17 cellular contexts compared by ENCODE assay signal in the genomic region with DNA sequence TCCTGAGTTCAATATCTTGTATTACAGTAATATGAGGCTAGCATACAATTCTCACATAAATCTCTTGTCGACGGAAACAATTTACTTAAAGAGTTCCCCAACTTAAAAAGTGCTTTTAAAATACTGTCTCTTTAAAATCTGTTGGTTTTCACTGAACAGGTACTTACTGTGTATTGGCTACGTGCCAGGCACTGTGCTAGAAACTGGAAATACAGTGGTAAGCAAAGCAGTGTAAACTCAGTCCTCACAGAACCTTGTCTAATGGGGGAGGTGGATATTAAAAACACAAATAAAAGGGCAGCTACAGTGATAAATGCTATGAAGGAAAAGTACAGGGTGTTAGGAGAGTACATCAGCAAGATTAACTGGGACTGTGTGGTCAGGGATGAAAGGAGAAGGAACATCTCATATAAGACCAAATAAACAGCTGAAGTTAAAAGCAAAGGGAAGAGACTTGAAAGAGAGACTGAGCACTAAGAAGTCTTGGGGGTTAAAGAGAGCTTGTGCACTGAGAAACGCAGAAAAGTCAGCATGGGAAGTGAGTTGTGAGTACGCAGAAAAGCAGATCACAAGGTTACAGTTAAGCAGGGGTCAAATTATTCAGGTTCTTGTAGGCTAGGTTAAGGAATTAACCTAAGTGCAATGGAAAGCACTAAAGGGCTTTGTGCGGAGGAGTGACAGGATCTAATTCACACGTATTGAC. TPM values are rescaled to one million over a fixed set of nuclear protein-coding genes. Genes with fewer than 3 reads are reported as not detected.
DNase-seq lines count a peak whose midpoint lies in the region; ATAC-seq and TF ChIP-seq lines count a peak whose summit lies in the region.
"Had no signal": no experiment of that assay in that cellular context is flagged by ENCODE, and none has a peak within 500 bp of the region (broad histone marks: within the 10 kb centered on the region; RNA-seq: fewer than 3 reads in every experiment).

No MANE protein-coding gene starts in this region.

- no peaks in the 10 kb centered on the region for H3K27me3 ChIP-seq in body of pancreas
- H3K27me3 ChIP-seq: dorsolateral prefrontal cortex had no signal

- no peak overlapping the region for H3K4me3 ChIP-seq in body of pancreas
- H3K4me3 ChIP-seq: dorsolateral prefrontal cortex had no signal

- peaks cover 18 to 41% of the 10 kb centered on the region in 2 donors for H3K36me3 Mint-ChIP-seq in stimulated activated naive B cell treated with anti-CD40 and anti-IgM and Interleukin-4, amounts not matched to agents 10 μg/mL and 1 μg/mL and 100 μg/mL, for 72 hours

- H3K27ac ChIP-seq in body of pancreas = no peak overlapping the region
- H3K27ac ChIP-seq: dorsolateral prefrontal cortex had no signal

- peak overlapping the region in 1 of 2 donors; percentile 3 for H3K4me3 Mint-ChIP-seq in stimulated activated naive B cell treated with anti-CD40 and anti-IgM and Interleukin-4, amounts not matched to agents 10 μg/mL and 1 μg/mL and 100 μg/mL, for 72 hours
- H3K4me3 Mint-ChIP-seq: CD4-positive, alpha-beta T cell had no signal

- peaks cover 28 to 51% of the 10 kb centered on the region in 2 donors for H3K4me1 Mint-ChIP-seq in stimulated activated naive B cell treated with anti-CD40 and anti-IgM and Interleukin-4, amounts not matched to agents 10 μg/mL and 1 μg/mL and 100 μg/mL, for 72 hours

- no peak for ATAC-seq in body of pancreas
- peak; percentile 48 to 50 for ATAC-seq in stimulated activated naive B cell treated with anti-CD40 and anti-IgM and Interleukin-4, amounts not matched to agents 10 μg/mL and 1 μg/mL and 100 μg/mL, for 72 hours (replicated peaks)
- ATAC-seq: naive thymus-derived CD8-positive, alpha-beta T cell; SK-N-SH treated with all-trans-retinoic acid at 6 μM for 48 hours had no signal

- TF ChIP-seq POLR2A in body of pancreas (IDR thresholded peaks at IDR 0.05) = no peak

- peak overlapping the region; percentile 38 for H3K27ac Mint-ChIP-seq in stimulated activated naive B cell treated with anti-CD40 and anti-IgM and Interleukin-4, amounts not matched to agents 10 μg/mL and 1 μg/mL and 100 μg/mL, for 72 hours
- H3K27ac Mint-ChIP-seq: CD4-positive, alpha-beta T cell had no signal

- WGBS in body of pancreas, 2 donors = 82 to 90% methylated on average over 7 of the region's 7 CpGs

- no peaks in the 10 kb centered on the region for H3K9me3 Mint-ChIP-seq in stimulated activated naive B cell treated with anti-CD40 and anti-IgM and Interleukin-4, amounts not matched to agents 10 μg/mL and 1 μg/mL and 100 μg/mL, for 72 hours
- H3K9me3 Mint-ChIP-seq: CD4-positive, alpha-beta T cell; naive thymus-derived CD8-positive, alpha-beta T cell had no signal

- no peaks in the 10 kb centered on the region for H3K27me3 Mint-ChIP-seq in stimulated activated naive B cell treated with anti-CD40 and anti-IgM and Interleukin-4, amounts not matched to agents 10 μg/mL and 1 μg/mL and 100 μg/mL, for 72 hours
- H3K27me3 Mint-ChIP-seq: CD4-positive, alpha-beta T cell; naive thymus-derived CD8-positive, alpha-beta T cell had no signal

- peaks cover 0 to 5% of the 10 kb centered on the region in 2 donors for H3K36me3 ChIP-seq in body of pancreas (replicated peaks in 1 of 2; ENCODE audit: insufficient read depth in 1 of 2, low read depth in 2 of 2)

- DNase-seq in NCI-H1417 (lab: John Stamatoyannopoulos, UW) (peak in 2 of 3 experiments; percentile 14 to 41), NCI-H1417 treated with DMSO at 0.1 percent for 48 hours (lab: John Stamatoyannopoulos, UW) (no peak), NAMALWA (ENCODE audit: low spot score) (peak; percentile 54), body of pancreas (peak; percentile 14 to 52 (median 42)), anterior cingulate cortex (lab: John Stamatoyannopoulos, UW) (no peak), islet precursor cell (no peak), retina (no peak)
- DNase-seq in stimulated activated naive B cell treated with anti-CD40 and anti-IgM and Interleukin-4, amounts not matched to agents 10 μg/mL and 1 μg/mL and 100 μg/mL, for 72 hours = no peak
- DNase-seq: 8988T; activated CD8-positive, alpha-beta memory T cell treated with anti-CD3 and anti-CD28 coated beads for 24 hours; CD4-positive, alpha-beta T cell; dorsolateral prefrontal cortex; naive thymus-derived CD8-positive, alpha-beta T cell; NCI-H1105 treated with DMSO at 0.1 percent for 48 hours; stimulated activated CD4-positive, alpha-beta T cell treated with anti-CD3 and anti-CD28 coated beads, Interleukin-2, amount 100 ng/mL, for 24 hours; trophoblast cell had no signal

- no peaks in the 10 kb centered on the region for H3K9me3 ChIP-seq in body of pancreas

- no peaks in the 10 kb centered on the region for H3K4me1 ChIP-seq in body of pancreas

- no peak for TF ChIP-seq CTCF in body of pancreas (IDR thresholded peaks at IDR 0.05)

- intact Hi-C loops in body of pancreas (cut with DNase I) = no loop called here

RNA-seq across cellular contexts. Expression of a gene that starts 52.5 kb away (rescaled TPM):
- total RNA-seq in body of pancreas = 10 to 100 TPM; 34.9 to 38.9 TPM

Comparison
In these comparisons a context has a peak if more than half of its experiments do, and no peak if none do; other contexts are left out.
1. DNase-seq: peak in NCI-H1417 (2 of 3), NAMALWA (single experiment) and body of pancreas (4 of 4); none in NCI-H1417 treated with DMSO at 0.1 percent for 48 hours (single experiment), stimulated activated naive B cell treated with anti-CD40 and anti-IgM and Interleukin-4, amounts not matched to agents 10 μg/mL and 1 μg/mL and 100 μg/mL, for 72 hours (single experiment), anterior cingulate cortex (0 of 58), islet precursor cell (single experiment) and retina (single experiment).